ENCODE assay signal across 1 cellular context in the genomic region with DNA sequence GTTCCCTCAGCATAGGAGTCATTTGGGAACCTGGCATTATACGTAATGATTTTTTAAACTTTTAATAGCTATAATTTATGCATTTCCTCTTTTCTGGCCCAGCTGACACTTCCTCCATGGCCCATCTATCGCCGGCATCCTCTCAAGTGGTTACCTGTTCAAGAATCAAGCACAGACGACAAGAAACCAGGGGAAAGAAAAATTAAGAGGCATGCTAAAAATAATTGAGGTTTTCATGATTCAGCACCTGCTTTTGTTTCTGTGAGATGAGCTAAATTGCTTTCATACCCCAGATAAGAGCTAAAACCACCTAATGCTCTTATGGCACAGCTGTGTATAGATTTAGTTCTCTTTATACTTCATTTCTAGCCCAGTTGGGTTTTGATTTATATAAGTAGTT.
TF ChIP-seq lines count a peak whose summit lies in the region.

No MANE protein-coding gene starts in this region.

TF ChIP-seq in HCT116, 20 proteins besides CTCF, POLR2A, EP300 and RAD21 (continued from another document):
- TF ChIP-seq REST (IDR thresholded peaks at IDR 0.05; ENCODE audit: low read depth) (no peak), EZH2 (IDR thresholded peaks at IDR 0.05) (no peak), FOSL1 (IDR thresholded peaks at IDR 0.05; ENCODE audit: low read depth) (no peak), EZH2phosphoT487 (IDR thresholded peaks at IDR 0.05; ENCODE audit: borderline replicate concordance) (no peak), SIN3A (IDR thresholded peaks at IDR 0.05; ENCODE audit: low read depth) (no peak)
- TF ChIP-seq, protein P1, sequence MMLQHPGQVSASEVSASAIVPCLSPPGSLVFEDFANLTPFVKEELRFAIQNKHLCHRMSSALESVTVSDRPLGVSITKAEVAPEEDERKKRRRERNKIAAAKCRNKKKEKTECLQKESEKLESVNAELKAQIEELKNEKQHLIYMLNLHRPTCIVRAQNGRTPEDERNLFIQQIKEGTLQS (IDR thresholded peaks at IDR 0.05), result no peak
TF ChIP-seq in HCT116: peak in this region for 0.
